In the genomic region with DNA sequence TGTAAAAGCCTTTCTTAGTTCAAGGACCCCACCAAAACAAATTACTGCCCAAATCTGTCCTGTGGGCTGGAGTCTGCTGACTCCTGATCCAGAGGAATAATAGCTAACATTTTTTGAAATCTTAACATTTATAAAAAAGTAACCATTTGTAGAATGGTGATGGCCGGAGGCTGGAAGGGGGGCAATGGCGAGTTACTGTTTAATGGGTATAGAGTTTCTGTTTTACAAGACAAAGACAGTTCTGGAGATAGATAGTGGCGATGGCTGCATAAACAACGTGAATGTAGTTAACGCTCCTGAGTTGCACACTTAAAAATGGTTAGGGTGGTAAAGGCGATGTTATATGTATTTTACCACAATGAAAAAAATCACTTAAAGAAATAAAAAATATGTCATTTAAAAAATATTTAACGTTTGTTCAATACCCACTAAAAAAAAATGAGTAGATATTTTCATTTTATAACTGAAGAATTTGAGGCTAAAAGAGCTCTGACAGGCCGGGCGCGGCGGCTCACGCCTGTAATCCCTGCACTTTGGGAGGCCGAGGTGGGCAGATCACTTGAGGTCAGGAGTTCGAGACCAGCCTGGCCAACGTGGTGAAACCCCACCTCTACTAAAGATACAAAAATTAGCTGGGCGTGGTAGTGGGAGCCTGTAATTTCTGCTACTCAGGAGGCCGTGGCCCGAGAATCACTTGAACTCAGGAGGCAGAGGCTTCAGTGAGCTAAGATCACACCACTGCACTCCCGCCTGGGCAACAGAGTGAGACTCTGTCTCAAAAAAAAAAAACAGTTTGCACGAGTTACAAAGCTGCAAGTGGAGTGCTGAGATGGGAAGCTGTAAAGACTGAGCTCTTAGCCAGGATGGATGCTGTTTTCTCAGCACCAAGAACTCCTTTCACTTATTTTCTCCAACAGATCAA, we compare ENCODE assay signal across 27 cellular contexts. TPM values are rescaled to one million over a fixed set of nuclear protein-coding genes. Genes with fewer than 3 reads are reported as not detected.
A peak's percentile ranks its signal among the peaks of the same experiment; 100 is the strongest.
DNase-seq lines count a peak whose midpoint lies in the region; ATAC-seq and TF ChIP-seq lines count a peak whose summit lies in the region.
"Had no signal": no experiment of that assay in that cellular context is flagged by ENCODE, and none has a peak within 500 bp of the region (broad histone marks: within the 10 kb centered on the region; RNA-seq: fewer than 3 reads in every experiment).

No MANE protein-coding gene starts in this region.

- peaks cover 5 to 14% (median 7%) of the 10 kb centered on the region in 3 experiments; a peak in 6 of 7 replicates for H3K36me3 Mint-ChIP-seq in H9 (ENCODE audit: insufficient read depth in 1 of 3, low read depth in 3 of 3)
- peaks cover 3% of the 10 kb centered on the region for H3K36me3 Mint-ChIP-seq in progenitor cell of endocrine pancreas (ENCODE audit: insufficient read depth)
- H3K36me3 Mint-ChIP-seq: activated naive CD4-positive, alpha-beta T cell treated with anti-CD3 and anti-CD28 coated beads, Interleukin-2, amount 50 U/mL, for 72 hours; CD4-positive, alpha-beta memory T cell; naive B cell had no signal

- H3K79me1 ChIP-seq in H9 (ENCODE audit: insufficient read depth, low read depth, low read length, poor library complexity, severe bottlenecking), result peaks cover 6% of the 10 kb centered on the region

- no peak overlapping the region for H2AK5ac ChIP-seq in H9 (ENCODE audit: insufficient read length, low read length)

- peak overlapping the region; percentile 52 for H3K4me2 ChIP-seq in H9 (ENCODE audit: insufficient read depth, insufficient read length, low read length)

- H3K79me2 ChIP-seq in H9 (ENCODE audit: insufficient read depth, low read length), result peaks cover 23% of the 10 kb centered on the region

- no peak overlapping the region for H3T11ph ChIP-seq in H9 (ENCODE audit: low read length)

- no peak overlapping the region for H4K91ac ChIP-seq in H9 (ENCODE audit: insufficient read length, low read depth, low read length)

- H3K27ac ChIP-seq in H9 (ENCODE audit: insufficient read length, low read depth, low read length) (peak overlapping the region; percentile 91), RWPE2 (ENCODE audit: poor library complexity, severe bottlenecking) (peak overlapping the region; percentile 55)
- H3K27ac ChIP-seq: breast epithelium, HL-60, left lung, RWPE1, suprapubic skin had no signal

- no peak overlapping the region for H3K9ac ChIP-seq in H9 (ENCODE audit: extremely low read depth, insufficient read length, low read length)
- peak overlapping the region; percentile 14 for H3K9ac ChIP-seq in iPS-15b (ENCODE audit: low read depth, low read length)

- H3K4me3 ChIP-seq in RWPE2 (ENCODE audit: severe bottlenecking), result no peak overlapping the region
- H3K4me3 ChIP-seq in iPS-15b (ENCODE audit: low read depth, low read length), result peak overlapping the region; percentile 16
- H3K4me3 ChIP-seq: breast epithelium, left lung, suprapubic skin had no signal

- no peak overlapping the region for H3K56ac ChIP-seq in H9 (ENCODE audit: insufficient read length, low read depth, low read length)

- H3K23ac ChIP-seq in H9 (ENCODE audit: insufficient read length, low read depth, low read length), result no peak overlapping the region

- no peak overlapping the region for H2BK15ac ChIP-seq in H9 (ENCODE audit: low read depth, low read length)

- H3K9me3 Mint-ChIP-seq in H9 (no peaks in the 10 kb centered on the region), progenitor cell of endocrine pancreas (ENCODE audit: low read depth) (no peaks in the 10 kb centered on the region)
- H3K9me3 Mint-ChIP-seq: activated B cell treated with CpG ODN at 0.5 μM for 24 hours; activated CD4-positive, alpha-beta T cell treated with anti-CD3 and anti-CD28 coated beads, Interleukin-2, amount 10 ng/mL, durations not matched to agents 7 days and 5 days; activated naive CD4-positive, alpha-beta T cell treated with anti-CD3 and anti-CD28 coated beads, Interleukin-2, amount 50 U/mL, for 72 hours; CD4-positive, alpha-beta memory T cell; naive B cell had no signal

- WGBS in H9 (ENCODE audit: extremely low coverage, insufficient read length, low lambda C conversion rate), result no CpG with 5 or more reads among the region's 20 CpGs

- no peak overlapping the region for H2BK5ac ChIP-seq in H9 (ENCODE audit: insufficient read length, low read length)

- H3K14ac ChIP-seq in H9 (ENCODE audit: insufficient read depth, low read length), result no peak overlapping the region

- TF ChIP-seq CTCF in H9 (conservative IDR thresholded peaks at IDR 0.05), result no peak
- TF ChIP-seq CTCF in RWPE2 (IDR thresholded peaks at IDR 0.05; ENCODE audit: poor library complexity, severe bottlenecking), result no peak
- no peak for TF ChIP-seq CTCF in progenitor cell of endocrine pancreas (IDR thresholded peaks at IDR 0.05; ENCODE audit: unreplicated experiment)

- H3K27me3 ChIP-seq in H9 (ENCODE audit: insufficient read depth, low read length) (no peaks in the 10 kb centered on the region), RWPE2 (ENCODE audit: insufficient read depth, poor library complexity, severe bottlenecking) (no peaks in the 10 kb centered on the region), iPS-15b (ENCODE audit: control insufficient read depth, insufficient read depth, low read length) (no peaks in the 10 kb centered on the region)
- H3K27me3 ChIP-seq: breast epithelium, left lung, suprapubic skin had no signal

- no peak overlapping the region for H4K8ac ChIP-seq in H9 (replicated peaks; ENCODE audit: insufficient read length, low read depth, low read length)

- no peaks in the 10 kb centered on the region for H3K23me2 ChIP-seq in H9 (ENCODE audit: insufficient read length, low read depth, low read length, poor library complexity, severe bottlenecking)

- H2AFZ ChIP-seq in H9 (ENCODE audit: low read length), result no peak overlapping the region

- no peak overlapping the region for H2BK120ac ChIP-seq in H9 (ENCODE audit: low read depth, low read length, poor library complexity, severe bottlenecking)

- no peak overlapping the region for H4K5ac ChIP-seq in H9 (ENCODE audit: insufficient read length, low read depth, low read length)

- H3K4me1 Mint-ChIP-seq in H9 (peaks cover 79 to 84% of the 10 kb centered on the region in 2 experiments), progenitor cell of endocrine pancreas (ENCODE audit: low read depth) (peaks cover 37% of the 10 kb centered on the region)
- H3K4me1 Mint-ChIP-seq: activated B cell treated with CpG ODN at 0.5 μM for 24 hours; activated CD4-positive, alpha-beta T cell treated with anti-CD3 and anti-CD28 coated beads, Interleukin-2, amount 10 ng/mL, durations not matched to agents 7 days and 5 days; B cell; CD4-positive, alpha-beta memory T cell; naive B cell had no signal

- peaks cover 14% of the 10 kb centered on the region for H3K36me3 ChIP-seq in RWPE2 (ENCODE audit: low read depth)
- no peaks in the 10 kb centered on the region for H3K36me3 ChIP-seq in iPS-15b (ENCODE audit: control insufficient read depth, insufficient read depth, low read length)
- H3K36me3 ChIP-seq: breast epithelium, left lung, suprapubic skin had no signal

- DNase-seq in H9, result no peak
- DNase-seq in RWPE2 (ENCODE audit: low spot score), result no peak
- no peak for DNase-seq in progenitor cell of endocrine pancreas (ENCODE audit: low spot score, unreplicated experiment)
- DNase-seq in globus pallidus (ENCODE audit: low spot score), result no peak
- DNase-seq in GF-D8 (lab: John Stamatoyannopoulos, UW), result no peak
- DNase-seq in middle frontal gyrus (ENCODE audit: extremely low spot score, low spot score), result no peak
- DNase-seq: activated B cell treated with CpG ODN at 0.5 μM for 24 hours; activated CD4-positive, alpha-beta T cell treated with anti-CD3 and anti-CD28 coated beads, Interleukin-2, amount 10 ng/mL, durations not matched to agents 7 days and 5 days; CD4-positive, alpha-beta memory T cell; DMS 273 treated with DMSO at 0.1 percent for 48 hours; hypothalamus; Kasumi-1; left lung; naive B cell; NCI-H1436; NCI-H446 treated with DMSO at 0.1 percent for 48 hours; NCI-H82; nucleus accumbens; stimulated activated naive CD4-positive, alpha-beta T cell; T-helper 1 cell had no signal

- H3K27me3 Mint-ChIP-seq in H9 (ENCODE audit: low read depth) (no peaks in the 10 kb centered on the region; the same call in 1 of the 2 replicates), progenitor cell of endocrine pancreas (no peaks in the 10 kb centered on the region)
- H3K27me3 Mint-ChIP-seq: activated B cell treated with CpG ODN at 0.5 μM for 24 hours, naive B cell had no signal

- H3K18ac ChIP-seq in H9 (ENCODE audit: insufficient read length, low read depth, low read length), result no peak overlapping the region

- H3K4me3 Mint-ChIP-seq in H9, result peak overlapping the region; percentile 21 to 51
- peak overlapping the region; percentile 6 for H3K4me3 Mint-ChIP-seq in progenitor cell of endocrine pancreas (ENCODE audit: low read depth)
- H3K4me3 Mint-ChIP-seq: activated B cell treated with CpG ODN at 0.5 μM for 24 hours; activated CD4-positive, alpha-beta T cell treated with anti-CD3 and anti-CD28 coated beads, Interleukin-2, amount 10 ng/mL, durations not matched to agents 7 days and 5 days; B cell; CD4-positive, alpha-beta memory T cell; naive B cell had no signal

- no peaks in the 10 kb centered on the region for H4K20me1 ChIP-seq in H9 (ENCODE audit: control insufficient read depth, insufficient read depth, insufficient read length)

- no peak overlapping the region for H3K4ac ChIP-seq in H9 (ENCODE audit: low read depth, low read length)

- no peak for ATAC-seq in RWPE2 (ENCODE audit: low read depth)
- ATAC-seq: activated naive CD4-positive, alpha-beta T cell treated with anti-CD3 and anti-CD28 coated beads, Interleukin-2, amount 50 U/mL, for 72 hours; left lung had no signal

- H3K27ac Mint-ChIP-seq in H9, result peak overlapping the region; percentile 98 to 99 (median 99)
- peak overlapping the region; percentile 96 for H3K27ac Mint-ChIP-seq in progenitor cell of endocrine pancreas
- H3K27ac Mint-ChIP-seq: activated B cell treated with CpG ODN at 0.5 μM for 24 hours; activated CD4-positive, alpha-beta T cell treated with anti-CD3 and anti-CD28 coated beads, Interleukin-2, amount 10 ng/mL, durations not matched to agents 7 days and 5 days; activated naive CD4-positive, alpha-beta T cell treated with anti-CD3 and anti-CD28 coated beads, Interleukin-2, amount 50 U/mL, for 72 hours; B cell; CD4-positive, alpha-beta memory T cell had no signal

- H3K4me1 ChIP-seq in H9 (ENCODE audit: insufficient read depth, low read length) (peaks cover 20% of the 10 kb centered on the region), RWPE2 (ENCODE audit: insufficient read depth, poor library complexity, severe bottlenecking) (peaks cover 46% of the 10 kb centered on the region), iPS-15b (ENCODE audit: control insufficient read depth, insufficient read depth, low read length) (peaks cover 62% of the 10 kb centered on the region)
- H3K4me1 ChIP-seq: breast epithelium, left lung, suprapubic skin had no signal

- H2BK12ac ChIP-seq in H9 (ENCODE audit: insufficient read length, low read depth, low read length), result no peak overlapping the region

- no peak overlapping the region for H2BK20ac ChIP-seq in H9 (ENCODE audit: low read depth, low read length, poor library complexity, severe bottlenecking)

- no peaks in the 10 kb centered on the region for H3K9me3 ChIP-seq in H9 (ENCODE audit: control insufficient read depth, low read depth, low read length)
- no peaks in the 10 kb centered on the region for H3K9me3 ChIP-seq in RWPE2 (ENCODE audit: severe bottlenecking)
- no peaks in the 10 kb centered on the region for H3K9me3 ChIP-seq in iPS-15b (ENCODE audit: control insufficient read depth, insufficient read depth, low read length)
- H3K9me3 ChIP-seq: breast epithelium, left lung, suprapubic skin had no signal

RNA-seq across cellular contexts. Expression of gene IGF2BP2, which starts 37.6 kb away (rescaled TPM):
- total RNA-seq in H9 (2021) (122 and 130 TPM in 2 replicates), progenitor cell of endocrine pancreas (187 and 190 TPM in 2 replicates)
- total RNA-seq: B cell; CD4-positive, alpha-beta memory T cell had no signal
